ENCODE assay signal across 8 cellular contexts in genomic region chr15:43903864-43904290, GRCh38.
DNase-seq lines count a peak whose midpoint lies in the region; ATAC-seq lines count a peak whose summit lies in the region.

No MANE protein-coding gene starts in this region.

- WGBS in GM23248 (ENCODE audit: low coverage in 1 of 2, low lambda C conversion rate in 2 of 2, missing lambda C conversion rate in 2 of 2), 2 experiments = 3% methylated on average over 8 of the region's 8 CpGs
- WGBS in mesendoderm (ENCODE audit: extremely low coverage, insufficient coverage, low lambda C conversion rate) = no CpG with 5 or more reads among the region's 8 CpGs

- H3K27me3 ChIP-seq in GM23248 (replicated peaks; ENCODE audit: insufficient read depth) = no peaks in the 10 kb centered on the region
- H3K27me3 ChIP-seq in mesendoderm (ENCODE audit: insufficient read depth, low read length, poor library complexity) = no peaks in the 10 kb centered on the region

- no peak overlapping the region for H3K56ac ChIP-seq in mesendoderm (ENCODE audit: low read length)

- H3K18ac ChIP-seq in mesendoderm (ENCODE audit: low read length) = no peak overlapping the region

- no peak overlapping the region for H4K5ac ChIP-seq in mesendoderm (ENCODE audit: low read length)

- H4K8ac ChIP-seq in mesendoderm (ENCODE audit: low read depth, low read length) = no peak overlapping the region

- no peaks in the 10 kb centered on the region for H3K27me3 Mint-ChIP-seq in activated CD4-positive, alpha-beta memory T cell treated with anti-CD3 and anti-CD28 coated beads, Interleukin-2, amount 10 ng/mL, durations not matched to agents 7 days and 5 days

- no peaks in the 10 kb centered on the region for H4K20me1 ChIP-seq in GM23248 (ENCODE audit: insufficient read depth)

- H3K79me1 ChIP-seq in mesendoderm (ENCODE audit: low read length) = no peaks in the 10 kb centered on the region

- no peaks in the 10 kb centered on the region for H3K9me2 ChIP-seq in GM23248 (ENCODE audit: insufficient read depth)

- H3K36me3 Mint-ChIP-seq in activated CD4-positive, alpha-beta memory T cell treated with anti-CD3 and anti-CD28 coated beads, Interleukin-2, amount 10 ng/mL, durations not matched to agents 7 days and 5 days (ENCODE audit: low read depth) = no peaks in the 10 kb centered on the region

- H3K27ac Mint-ChIP-seq in activated CD4-positive, alpha-beta memory T cell treated with anti-CD3 and anti-CD28 coated beads, Interleukin-2, amount 10 ng/mL, durations not matched to agents 7 days and 5 days = no peak overlapping the region

- in situ Hi-C loops in GM23248 (cut with MboI) = loop anchor here (10.0 kb wide), 2 partner anchors 161 to 311 kb away; no protein-coding TSS in a partner anchor

- H2BK5ac ChIP-seq in mesendoderm (ENCODE audit: low read length) = no peak overlapping the region

- H3K79me2 ChIP-seq in GM23248 (ENCODE audit: insufficient read depth) (no peaks in the 10 kb centered on the region), mesendoderm (ENCODE audit: control insufficient read depth, insufficient read depth, low read length) (no peaks in the 10 kb centered on the region)

- no peaks in the 10 kb centered on the region for H3K9me3 ChIP-seq in GM23248 (ENCODE audit: low read depth)

- no peak overlapping the region for H3K4ac ChIP-seq in mesendoderm (ENCODE audit: low read depth, low read length)

- POLR2A ChIA-PET in activated CD4-positive, alpha-beta memory T cell treated with anti-CD3 and anti-CD28 coated beads, Interleukin-2, amount 10 ng/mL, durations not matched to agents 7 days and 5 days (lab: Charles Lee) = no interaction called here

- no peak overlapping the region for H2BK15ac ChIP-seq in mesendoderm (replicated peaks; ENCODE audit: low read depth)

- peaks cover 2% of the 10 kb centered on the region for H3K4me1 Mint-ChIP-seq in activated CD4-positive, alpha-beta memory T cell treated with anti-CD3 and anti-CD28 coated beads, Interleukin-2, amount 10 ng/mL, durations not matched to agents 7 days and 5 days

- no peaks in the 10 kb centered on the region for H3K36me3 ChIP-seq in GM23248 (ENCODE audit: low read depth)
- H3K36me3 ChIP-seq in mesendoderm (ENCODE audit: control insufficient read depth, insufficient read depth, low read length) = no peaks in the 10 kb centered on the region

- no peak overlapping the region for H3K23ac ChIP-seq in mesendoderm (ENCODE audit: low read length)

- no peak overlapping the region for H3K27ac ChIP-seq in GM23248
- H3K27ac ChIP-seq in mesendoderm (ENCODE audit: low read depth, low read length) = no peak overlapping the region

- H3K4me3 ChIP-seq in GM23248 (no peak overlapping the region), mesendoderm (ENCODE audit: low read length) (no peak overlapping the region)

- H3K4me1 ChIP-seq in GM23248 (ENCODE audit: insufficient read depth) = no peaks in the 10 kb centered on the region
- peaks cover 5% of the 10 kb centered on the region for H3K4me1 ChIP-seq in mesendoderm (ENCODE audit: control insufficient read depth, low read depth, low read length)

- H3K4me2 ChIP-seq in GM23248 (ENCODE audit: unreplicated experiment) (no peak overlapping the region), mesendoderm (ENCODE audit: low read length) (no peak overlapping the region)

- DNase-seq in C1 segment of cervical spinal cord (lab: John Stamatoyannopoulos, UW) (peak in 8 of 14 donors; percentile 10 to 42 (median 14)), GM23248 (peak; percentile 65), NCI-H748 treated with DMSO at 0.1 percent for 48 hours (lab: John Stamatoyannopoulos, UW) (peak; percentile 19), mesendoderm (peak; percentile 92)
- peak; percentile 50 for DNase-seq in activated CD4-positive, alpha-beta memory T cell treated with anti-CD3 and anti-CD28 coated beads, Interleukin-2, amount 10 ng/mL, durations not matched to agents 7 days and 5 days
- peak; percentile 21 for DNase-seq in effector CD8-positive, alpha-beta T cell (lab: John Stamatoyannopoulos, UW)
- DNase-seq in stimulated activated CD8-positive, alpha-beta memory T cell treated with anti-CD3 and anti-CD28 coated beads, Interleukin-7, amount 100 ng/mL, for 4 hours (ENCODE audit: low read depth in 2 of 2) = peak; percentile 8 to 13

- no peak overlapping the region for H3K9ac ChIP-seq in GM23248
- peak overlapping the region; percentile 42 for H3K9ac ChIP-seq in mesendoderm (ENCODE audit: low read length)

- no peak overlapping the region for H2AK5ac ChIP-seq in mesendoderm (ENCODE audit: low read length)

- H2BK120ac ChIP-seq in mesendoderm (ENCODE audit: low read depth, low read length) = no peak overlapping the region

- ATAC-seq in HG03457 (IDR thresholded peaks at IDR 0.05; ENCODE audit: unreplicated experiment) = no peak

- 0 out of 2 replicates have a peak overlapping the region, but pooled peaks have one; percentile 3 for H2AFZ ChIP-seq in GM23248

- CTCF ChIA-PET in activated CD4-positive, alpha-beta memory T cell treated with anti-CD3 and anti-CD28 coated beads, Interleukin-2, amount 10 ng/mL, durations not matched to agents 7 days and 5 days (lab: Charles Lee) = interaction anchor here (0.7 to 2.0 kb wide), 12 partner anchors 9 to 316 kb away, joined by 3 to 31 read pairs (median 4); no protein-coding TSS in a partner anchor

- no peak overlapping the region for H3K4me3 Mint-ChIP-seq in activated CD4-positive, alpha-beta memory T cell treated with anti-CD3 and anti-CD28 coated beads, Interleukin-2, amount 10 ng/mL, durations not matched to agents 7 days and 5 days

- no peaks in the 10 kb centered on the region for H3F3A ChIP-seq in GM23248 (ENCODE audit: insufficient read depth)

- no peaks in the 10 kb centered on the region for H3K9me3 Mint-ChIP-seq in activated CD4-positive, alpha-beta memory T cell treated with anti-CD3 and anti-CD28 coated beads, Interleukin-2, amount 10 ng/mL, durations not matched to agents 7 days and 5 days

Comparison
In these comparisons a context has a peak if more than half of its experiments do, and no peak if none do; other contexts are left out.
1. DNase-seq: peak in every context shown above with its lines; median percentile 92 in mesendoderm; 65 in GM23248; 50 in activated CD4-positive, alpha-beta memory T cell treated with anti-CD3 and anti-CD28 coated beads, Interleukin-2, amount 10 ng/mL, durations not matched to agents 7 days and 5 days; 21 in effector CD8-positive, alpha-beta T cell; 19 in NCI-H748 treated with DMSO at 0.1 percent for 48 hours; 14 in C1 segment of cervical spinal cord; 10 in stimulated activated CD8-positive, alpha-beta memory T cell treated with anti-CD3 and anti-CD28 coated beads, Interleukin-7, amount 100 ng/mL, for 4 hours.